Comparison of ENCODE assay signal across 14 cellular contexts in genomic region chr11:83681944-83682644, GRCh38.
DNase-seq lines count a peak whose midpoint lies in the region; ATAC-seq and TF ChIP-seq lines count a peak whose summit lies in the region.
"Had no signal": no experiment of that assay in that cellular context is flagged by ENCODE, and none has a peak within 500 bp of the region (broad histone marks: within the 10 kb centered on the region; RNA-seq: fewer than 3 reads in every experiment).

No MANE protein-coding gene starts in this region.

- H3K4me2 ChIP-seq in neuronal stem cell (ENCODE audit: insufficient read depth, low read length, poor library complexity, severe bottlenecking), result no peak overlapping the region

- DNase-seq in LNCaP clone FGC (ENCODE audit: low read depth), result no peak
- peak; percentile 77 for DNase-seq in cerebellar cortex (ENCODE audit: low spot score)
- DNase-seq in neuronal stem cell (ENCODE audit: low spot score), result no peak
- no peak for DNase-seq in erythroblast (lab: John Stamatoyannopoulos, UW)
- DNase-seq in NCI-H2171 treated with DMSO at 0.1 percent for 48 hours (lab: John Stamatoyannopoulos, UW), result no peak
- DNase-seq in DMS79 treated with DMSO at 0.1 percent for 48 hours (lab: John Stamatoyannopoulos, UW), result no peak
- DNase-seq: activated CD4-positive, alpha-beta memory T cell treated with anti-CD3 and anti-CD28 coated beads, Interleukin-2, amount 10 ng/mL, durations not matched to agents 7 days and 5 days; activated gamma-delta T cell treated with Interleukin-2 at 50 U/mL for 16 hours; MG63; T1000 had no signal

- H3K9me3 ChIP-seq in neuronal stem cell (replicated peaks in 1 of 2; ENCODE audit: control insufficient read depth in 2 of 2, insufficient read depth in 1 of 2, low read depth in 1 of 2, low read length in 2 of 2), result no peaks in the 10 kb centered on the region
- H3K9me3 ChIP-seq: MG63, vagina had no signal

- no peak overlapping the region for H2BK15ac ChIP-seq in neuronal stem cell (ENCODE audit: low read length)

- no peak overlapping the region for H2AFZ ChIP-seq in ACC112 (ENCODE audit: low read length, unreplicated experiment)
- peak overlapping the region; percentile 73 for H2AFZ ChIP-seq in neuronal stem cell (ENCODE audit: low read length)

- H3K4ac ChIP-seq in neuronal stem cell (ENCODE audit: low read length), result no peak overlapping the region

- peaks cover 4% of the 10 kb centered on the region for H3K4me1 ChIP-seq in ACC112 (ENCODE audit: control insufficient read depth, insufficient read depth, low read length, unreplicated experiment)
- H3K4me1 ChIP-seq in neuronal stem cell (ENCODE audit: control insufficient read depth in 2 of 2, insufficient read depth in 1 of 2, low read depth in 1 of 2, low read length in 2 of 2), result peaks cover 14 to 20% of the 10 kb centered on the region in 2 donors
- H3K4me1 ChIP-seq: vagina had no signal

- no peak overlapping the region for H4K91ac ChIP-seq in neuronal stem cell (ENCODE audit: low read depth, low read length, poor library complexity)

- no peak overlapping the region for H3K23ac ChIP-seq in neuronal stem cell (ENCODE audit: low read depth, low read length, poor library complexity)

- H3K79me2 ChIP-seq in ACC112 (ENCODE audit: control insufficient read depth, insufficient read depth, low read length, unreplicated experiment), result no peaks in the 10 kb centered on the region

- no peaks in the 10 kb centered on the region for H3K36me3 ChIP-seq in ACC112 (ENCODE audit: insufficient read depth, low read length)
- no peaks in the 10 kb centered on the region for H3K36me3 ChIP-seq in neuronal stem cell (replicated peaks in 1 of 2; ENCODE audit: control insufficient read depth in 2 of 2, insufficient read depth in 2 of 2, low read length in 2 of 2)
- H3K36me3 ChIP-seq: MG63, vagina had no signal

- no peak overlapping the region for H4K8ac ChIP-seq in neuronal stem cell (ENCODE audit: low read depth, low read length)

- H3K27me3 ChIP-seq in ACC112 (ENCODE audit: insufficient read depth, low read length) (peaks cover 71% of the 10 kb centered on the region), neuronal stem cell (ENCODE audit: control insufficient read depth in 3 of 3, insufficient read depth in 3 of 3, low read depth in 1 of 3, low read length in 3 of 3) (no peaks in the 10 kb centered on the region)
- H3K27me3 ChIP-seq: vagina had no signal

- no peak for TF ChIP-seq POLR2A in erythroblast (IDR thresholded peaks at IDR 0.05; ENCODE audit: low read length)

- H3K4me3 ChIP-seq in ACC112 (ENCODE audit: low read depth, low read length) (peak overlapping the region; percentile 64), LNCaP clone FGC (ENCODE audit: low read depth, low read length) (peak overlapping the region; percentile 36; the same call in 1 of the 2 replicates), neuronal stem cell (ENCODE audit: low read length in 2 of 2) (no peak overlapping the region)
- H3K4me3 ChIP-seq: MG63 had no signal

- H3K9ac ChIP-seq in neuronal stem cell (ENCODE audit: low read depth, low read length, poor library complexity), result no peak overlapping the region

- no CpG with 5 or more reads among the region's 11 CpGs for WGBS in neuronal stem cell (ENCODE audit: extremely low coverage in 2 of 2, insufficient read length in 2 of 2, insufficient replicate concordance in 1 of 2), 2 donors

- no peak overlapping the region for H3K18ac ChIP-seq in neuronal stem cell (ENCODE audit: low read length)

- H2BK5ac ChIP-seq in neuronal stem cell (ENCODE audit: low read length), result no peak overlapping the region

- no peaks in the 10 kb centered on the region for H3K79me1 ChIP-seq in neuronal stem cell (ENCODE audit: low read depth, low read length)

- H2AK5ac ChIP-seq in neuronal stem cell (ENCODE audit: low read depth, low read length), result no peak overlapping the region

- no peak overlapping the region for H2BK120ac ChIP-seq in neuronal stem cell (ENCODE audit: low read depth, low read length)

- no peak overlapping the region for H3K27ac ChIP-seq in ACC112 (ENCODE audit: low read depth, low read length)
- peak overlapping the region; percentile 10 for H3K27ac ChIP-seq in neuronal stem cell (replicated peaks; ENCODE audit: low read length)
- H3K27ac ChIP-seq: vagina had no signal

- no peak for ATAC-seq in HG02610 (IDR thresholded peaks at IDR 0.05; ENCODE audit: unreplicated experiment)
- ATAC-seq: Right ventricle myocardium inferior had no signal

- TF ChIP-seq CTCF in LNCaP clone FGC (IDR thresholded peaks at IDR 0.05; ENCODE audit: control insufficient read depth, extremely low read depth, insufficient read depth), result no peak

- H2BK12ac ChIP-seq in neuronal stem cell (ENCODE audit: low read length), result no peak overlapping the region

- no peak overlapping the region for H3K14ac ChIP-seq in neuronal stem cell (ENCODE audit: low read length)

Comparison
In these comparisons a context has a peak if more than half of its experiments do, and no peak if none do; other contexts are left out.
1. H3K4me3 ChIP-seq: peak in ACC112 (single experiment) and LNCaP clone FGC (single experiment); none in neuronal stem cell (0 of 2).